8 cellular contexts compared by ENCODE assay signal in genomic region chr3:5136619-5137429, GRCh38. TPM values are rescaled to one million over a fixed set of nuclear protein-coding genes. Genes with fewer than 3 reads are reported as not detected.
A peak's percentile ranks its signal among the peaks of the same experiment; 100 is the strongest.
DNase-seq lines count a peak whose midpoint lies in the region; ATAC-seq and TF ChIP-seq lines count a peak whose summit lies in the region.

No MANE protein-coding gene starts in this region.

- H3K4me3 ChIP-seq in OCI-LY3 (ENCODE audit: low read length) = no peak overlapping the region
- H3K4me3 ChIP-seq in tibial nerve = no peak overlapping the region

- H3K79me2 ChIP-seq in OCI-LY3 (ENCODE audit: low read length) = peaks cover 90% of the 10 kb centered on the region

- 65 to 69% methylated on average over 6 of the region's 6 CpGs for WGBS in tibial nerve, 2 donors

- POLR2A ChIA-PET in MCF 10A (lab: Yijun Ruan, JAX) = interaction anchor here (0.7 to 5.6 kb wide), 8 partner anchors 10 to 59 kb away, joined by 3 to 41 read pairs (median 8); partner anchors contain the start of gene EDEM1
- POLR2A ChIA-PET in naive thymus-derived CD8-positive, alpha-beta T cell (lab: Charles Lee) = no interaction called here

- peaks cover 63% of the 10 kb centered on the region for H3K4me1 Mint-ChIP-seq in MCF 10A (ENCODE audit: insufficient read depth, unreplicated experiment)
- H3K4me1 Mint-ChIP-seq in naive thymus-derived CD8-positive, alpha-beta T cell = peaks cover 43 to 82% (median 75%) of the 10 kb centered on the region in 4 donors

- DNase-seq in CD1c-positive myeloid dendritic cell (ENCODE audit: extremely low spot score) (peak; percentile 63), MCF 10A (ENCODE audit: unreplicated experiment) (peak; percentile 66), tibial nerve (ENCODE audit: low spot score in 2 of 2) (no peak), NCI-H1694 treated with DMSO at 0.1 percent for 48 hours (lab: John Stamatoyannopoulos, UW) (no peak)
- peak in 9 of 10 donors; percentile 12 to 69 (median 42) for DNase-seq in naive thymus-derived CD8-positive, alpha-beta T cell

- no peaks in the 10 kb centered on the region for H3K27me3 ChIP-seq in OCI-LY3 (ENCODE audit: low read depth, low read length)
- H3K27me3 ChIP-seq in tibial nerve = no peaks in the 10 kb centered on the region

- BruUV-seq in MCF 10A (replicated peaks; lab: Mats Ljungman, UMichigan) = no TSS peak

- peak overlapping the region; percentile 46 for H3K4me2 ChIP-seq in OCI-LY3 (ENCODE audit: low read length)

- no peaks in the 10 kb centered on the region for H3K27me3 Mint-ChIP-seq in MCF 10A (ENCODE audit: insufficient read depth, unreplicated experiment)
- H3K27me3 Mint-ChIP-seq in naive thymus-derived CD8-positive, alpha-beta T cell = no peaks in the 10 kb centered on the region

- peak overlapping the region; percentile 11 for H3K4me3 Mint-ChIP-seq in MCF 10A (ENCODE audit: unreplicated experiment)
- peak overlapping the region in 1 of 10 donors; percentile 0 for H3K4me3 Mint-ChIP-seq in naive thymus-derived CD8-positive, alpha-beta T cell

- peaks cover 40% of the 10 kb centered on the region for H3K4me1 ChIP-seq in OCI-LY3 (ENCODE audit: low read length)
- H3K4me1 ChIP-seq in tibial nerve = peaks cover 0 to 94% (median 37%) of the 10 kb centered on the region in 4 donors

- CTCF ChIA-PET in MCF 10A (lab: Yijun Ruan, JAX) = interaction anchor here (0.6 to 2.7 kb wide), 19 partner anchors 8 to 932 kb away, joined by 3 to 14 read pairs (median 5); no protein-coding TSS in a partner anchor

- H3K36me3 ChIP-seq in OCI-LY3 (replicated peaks; ENCODE audit: low read depth, low read length) (peaks cover 16% of the 10 kb centered on the region), tibial nerve (no peaks in the 10 kb centered on the region)

- intact Hi-C loops in MCF 10A (cut with micrococcal nuclease) = loop anchor here (2.0 kb wide), 1 partner anchor 52 kb away; no protein-coding TSS in a partner anchor

- TF ChIP-seq POLR2A in tibial nerve (IDR thresholded peaks at IDR 0.05) = no peak

- H3K9me3 ChIP-seq in OCI-LY3 (ENCODE audit: insufficient read depth, low read length) = no peaks in the 10 kb centered on the region
- no peaks in the 10 kb centered on the region for H3K9me3 ChIP-seq in tibial nerve

- TF ChIP-seq EP300 in tibial nerve (IDR thresholded peaks at IDR 0.05) = no peak

- TF ChIP-seq CTCF in OCI-LY3 (IDR thresholded peaks at IDR 0.05; ENCODE audit: low read depth, low read length) = peak; percentile 74
- peak; percentile 31 for TF ChIP-seq CTCF in MCF 10A (IDR thresholded peaks at IDR 0.05; ENCODE audit: unreplicated experiment)
- TF ChIP-seq CTCF in tibial nerve (IDR thresholded peaks at IDR 0.05) = peak in 1 of 5 experiments; percentile 27

- H3K27ac Mint-ChIP-seq in MCF 10A (ENCODE audit: low read depth, unreplicated experiment) = peak overlapping the region; percentile 86
- H3K27ac Mint-ChIP-seq in naive thymus-derived CD8-positive, alpha-beta T cell = peak overlapping the region; percentile 11 to 90 (median 76)

- H2AFZ ChIP-seq in OCI-LY3 (ENCODE audit: low read depth, low read length) = no peak overlapping the region

- ATAC-seq in GM18870 (IDR thresholded peaks at IDR 0.05; ENCODE audit: unreplicated experiment) = peak; percentile 66
- peak; percentile 50 for ATAC-seq in HG03025 (IDR thresholded peaks at IDR 0.05; ENCODE audit: low FRiP score, unreplicated experiment)
- peak; percentile 96 for ATAC-seq in naive thymus-derived CD8-positive, alpha-beta T cell

- H4K20me1 ChIP-seq in OCI-LY3 (ENCODE audit: insufficient read depth, low read length) = peaks cover 48% of the 10 kb centered on the region

- peak overlapping the region; percentile 10; the same call in 1 of the 2 replicates for H3K9ac ChIP-seq in OCI-LY3 (ENCODE audit: low read length)

- no peaks in the 10 kb centered on the region for H3K9me3 Mint-ChIP-seq in MCF 10A (ENCODE audit: unreplicated experiment)
- H3K9me3 Mint-ChIP-seq in naive thymus-derived CD8-positive, alpha-beta T cell = no peaks in the 10 kb centered on the region

- H3K27ac ChIP-seq in OCI-LY3 (ENCODE audit: low read length) = peak overlapping the region; percentile 39
- no peak overlapping the region for H3K27ac ChIP-seq in tibial nerve

- H3K36me3 Mint-ChIP-seq in MCF 10A (ENCODE audit: insufficient read depth, unreplicated experiment) = peaks cover 12% of the 10 kb centered on the region
- H3K36me3 Mint-ChIP-seq in naive thymus-derived CD8-positive, alpha-beta T cell = peaks cover 0 to 18% (median 7%) of the 10 kb centered on the region in 3 donors

RNA-seq across cellular contexts. Expression of gene ARL8B, which starts 14.7 kb away (rescaled TPM):
- total RNA-seq in MCF 10A (2022) = 53.6 and 74.3 TPM in 2 replicates
- total RNA-seq in naive thymus-derived CD8-positive, alpha-beta T cell = 10 to 100 TPM; 51.8 to 57.8 TPM
- polyA plus RNA-seq in naive thymus-derived CD8-positive, alpha-beta T cell = 10 to 100 TPM; 40.4 to 49.8 (median 40.9) TPM
- total RNA-seq in tibial nerve = 10 to 100 TPM; 47.6 to 54.4 (median 49.4) TPM

RNA-seq across cellular contexts. Expression of gene EDEM1, which starts 50.7 kb away (rescaled TPM):
- total RNA-seq in MCF 10A (2022) = 114 and 157 TPM in 2 replicates
- total RNA-seq in naive thymus-derived CD8-positive, alpha-beta T cell = 100 to 1,000 TPM; 108 to 109 TPM
- 10 to 100 TPM; 25.5 to 31.0 (median 26.0) TPM for polyA plus RNA-seq in naive thymus-derived CD8-positive, alpha-beta T cell
- total RNA-seq in tibial nerve = 100 to 1,000 TPM in 1 of 4 donors, 10 to 100 TPM in 3; 37.2 to 139 (median 78.1) TPM

Comparison
In these comparisons a context has a peak if more than half of its experiments do, and no peak if none do; other contexts are left out.
1. DNase-seq: peak in CD1c-positive myeloid dendritic cell (single experiment), MCF 10A (single experiment) and naive thymus-derived CD8-positive, alpha-beta T cell (9 of 10); none in tibial nerve (0 of 2) and NCI-H1694 treated with DMSO at 0.1 percent for 48 hours (single experiment).
2. Peak in every context shown above with its lines, with median percentiles within 50 percentile points of each other: ATAC-seq.